22 cellular contexts compared by ENCODE assay signal in genomic region chr6:113128020-113128419, GRCh38.
DNase-seq lines count a peak whose midpoint lies in the region; ATAC-seq, FAIRE-seq and TF ChIP-seq lines count a peak whose summit lies in the region.
"Had no signal": no experiment of that assay in that cellular context is flagged by ENCODE, and none has a peak within 500 bp of the region (broad histone marks: within the 10 kb centered on the region; RNA-seq: fewer than 3 reads in every experiment).

No MANE protein-coding gene starts in this region.

- no peak overlapping the region for H3K4me2 ChIP-seq in GM23248 (ENCODE audit: unreplicated experiment)

- H3F3A ChIP-seq in GM23248 (ENCODE audit: insufficient read depth): no peaks in the 10 kb centered on the region

- H3K4me1 ChIP-seq in GM23248 (ENCODE audit: insufficient read depth): peaks cover 3% of the 10 kb centered on the region; the same call in 1 of the 2 replicates
- no peaks in the 10 kb centered on the region for H3K4me1 ChIP-seq in kidney (ENCODE audit: control insufficient read depth in 1 of 2, insufficient read depth in 1 of 2, low read depth in 1 of 2, low read length in 2 of 2)

- WGBS in GM23248 (ENCODE audit: low coverage in 1 of 2, low lambda C conversion rate in 2 of 2, missing lambda C conversion rate in 2 of 2), 2 experiments: 97 to 98% methylated on average over 3 of the region's 3 CpGs

- H3K4me3 ChIP-seq in GM23248 (no peak overlapping the region), kidney (ENCODE audit: low read length in 2 of 2) (no peak overlapping the region)
- H3K4me3 ChIP-seq: MG63 had no signal

- ATAC-seq in GM21360 (IDR thresholded peaks at IDR 0.05; ENCODE audit: unreplicated experiment): no peak
- ATAC-seq: PC-3, T-helper 17 cell had no signal

- H3K79me2 ChIP-seq in GM23248 (ENCODE audit: insufficient read depth): no peaks in the 10 kb centered on the region

- TF ChIP-seq CTCF in kidney (IDR thresholded peaks at IDR 0.05; ENCODE audit: borderline replicate concordance, extremely low read depth, insufficient read depth): no peak

- no peaks in the 10 kb centered on the region for H4K20me1 ChIP-seq in GM23248 (ENCODE audit: insufficient read depth)

- no peak for FAIRE-seq in kidney (lab: Jason Lieb, UNC)
- FAIRE-seq: GM12891, GM19239, H54 had no signal

- no peak overlapping the region for H3K27ac ChIP-seq in GM23248
- H3K27ac ChIP-seq in kidney (ENCODE audit: low read depth in 2 of 2, low read length in 2 of 2): no peak overlapping the region

- peak overlapping the region; percentile 13; the same call in 1 of the 2 replicates for H2AFZ ChIP-seq in GM23248

- DNase-seq in D341Med (ENCODE audit: low spot score): peak; percentile 51
- no peak for DNase-seq in GM23248
- DNase-seq in NCI-H524 treated with DMSO at 0.1 percent for 48 hours (lab: John Stamatoyannopoulos, UW): peak; percentile 95
- peak; percentile 22 for DNase-seq in SK-N-DZ (ENCODE audit: low spot score)
- no peak for DNase-seq in kidney
- no peak for DNase-seq in NAMALWA (ENCODE audit: low spot score)
- DNase-seq in G401 (ENCODE audit: low spot score): no peak
- DNase-seq: AML-193, DMS53, EL, HFFc6, Karpas-422, MG63, NCI-H1092, NCI-H2081 treated with DMSO at 0.1 percent for 48 hours, NCI-H526, PC-3, T-helper 17 cell had no signal

- H3K36me3 ChIP-seq in GM23248 (ENCODE audit: low read depth): no peaks in the 10 kb centered on the region
- H3K36me3 ChIP-seq in kidney (ENCODE audit: control insufficient read depth in 1 of 2, insufficient read depth in 2 of 2, low read length in 2 of 2): no peaks in the 10 kb centered on the region
- H3K36me3 ChIP-seq: MG63 had no signal

- H3K9me3 ChIP-seq in GM23248 (ENCODE audit: low read depth) (no peaks in the 10 kb centered on the region), kidney (ENCODE audit: control insufficient read depth in 1 of 2, low read length in 2 of 2) (no peaks in the 10 kb centered on the region)
- H3K9me3 ChIP-seq: MG63 had no signal

- in situ Hi-C loops in GM23248 (cut with MboI) (no loop called here), G401 (cut with HindIII; ENCODE audit: low sequenced_read_pairs) (no loop called here)

- H3K9ac ChIP-seq in GM23248 (no peak overlapping the region), kidney (ENCODE audit: low read length in 2 of 2) (no peak overlapping the region)

- no peaks in the 10 kb centered on the region for H3K9me2 ChIP-seq in GM23248 (ENCODE audit: insufficient read depth)

- H3K27me3 ChIP-seq in GM23248 (replicated peaks; ENCODE audit: insufficient read depth): no peaks in the 10 kb centered on the region
- H3K27me3 ChIP-seq: MG63 had no signal

- intact Hi-C loops in kidney (cut with DNase I): no loop called here

Comparison
In these comparisons a context has a peak if more than half of its experiments do, and no peak if none do; other contexts are left out.
1. DNase-seq: peak in D341Med (single experiment), NCI-H524 treated with DMSO at 0.1 percent for 48 hours (single experiment) and SK-N-DZ (single experiment); none in GM23248 (single experiment), kidney (single experiment), NAMALWA (single experiment) and G401 (single experiment).